ENCODE assay signal across 14 cellular contexts in genomic region chr7:44976746-44977196, GRCh38. TPM values are rescaled to one million over a fixed set of nuclear protein-coding genes. Genes with fewer than 3 reads are reported as not detected.
A peak's percentile ranks its signal among the peaks of the same experiment; 100 is the strongest.
DNase-seq lines count a peak whose midpoint lies in the region; ATAC-seq and TF ChIP-seq lines count a peak whose summit lies in the region.
"Had no signal": no experiment of that assay in that cellular context is flagged by ENCODE, and none has a peak within 500 bp of the region (broad histone marks: within the 10 kb centered on the region; RNA-seq: fewer than 3 reads in every experiment).

No MANE protein-coding gene starts in this region.

- POLR2A ChIA-PET in CD4-positive, alpha-beta memory T cell (lab: Charles Lee; ENCODE audit: partially characterized antibody), result interaction anchor here (1.7 to 21.9 kb wide), 7 partner anchors 12 to 135 kb away, joined by 7 to 551 read pairs (median 18); partner anchors contain the start of genes CCM2 and PURB
- POLR2A ChIA-PET in naive thymus-derived CD8-positive, alpha-beta T cell (lab: Charles Lee), result interaction anchor here (0.7 to 10.5 kb wide), 6 partner anchors 9 to 371 kb away, joined by 3 to 207 read pairs (median 14); partner anchors contain the start of genes CCM2 and TBRG4

- H3K27me3 ChIP-seq in CD4-positive, alpha-beta memory T cell (ENCODE audit: insufficient read depth, low read length), result no peaks in the 10 kb centered on the region
- H3K27me3 ChIP-seq: adrenal gland, esophagus muscularis mucosa had no signal

- TF ChIP-seq CTCF in GM12875 (IDR thresholded peaks at IDR 0.05; ENCODE audit: borderline replicate concordance, insufficient read depth, low read depth, low read length), result no peak

- H3K27ac ChIP-seq in CD4-positive, alpha-beta memory T cell (ENCODE audit: low read depth, low read length), result peak overlapping the region; percentile 85
- H3K27ac ChIP-seq: C4-2B had no signal

- H3K36me3 ChIP-seq in CD4-positive, alpha-beta memory T cell (ENCODE audit: insufficient read depth, low read length), result peaks cover 49% of the 10 kb centered on the region
- H3K36me3 ChIP-seq: adrenal gland had no signal

- intact Hi-C loops in CD4-positive, alpha-beta memory T cell (cut with micrococcal nuclease), result loop anchor here (1.0 kb wide), 1 partner anchor 10 kb away; no protein-coding TSS in a partner anchor

- peak overlapping the region; percentile 95 to 99 (median 98) for H3K4me3 Mint-ChIP-seq in CD4-positive, alpha-beta memory T cell
- H3K4me3 Mint-ChIP-seq in activated T-cell treated with anti-CD3 and anti-CD28 coated beads, Interleukin-2, amount 50 U/mL, for 72 hours, result peak overlapping the region; percentile 99 to 100
- peak overlapping the region; percentile 90 to 99 (median 94) for H3K4me3 Mint-ChIP-seq in naive thymus-derived CD8-positive, alpha-beta T cell
- H3K4me3 Mint-ChIP-seq: neural crest cell had no signal

- no peaks in the 10 kb centered on the region for H3K9me3 Mint-ChIP-seq in CD4-positive, alpha-beta memory T cell
- H3K9me3 Mint-ChIP-seq in activated T-cell treated with anti-CD3 and anti-CD28 coated beads, Interleukin-2, amount 50 U/mL, for 72 hours, result no peaks in the 10 kb centered on the region
- no peaks in the 10 kb centered on the region for H3K9me3 Mint-ChIP-seq in naive thymus-derived CD8-positive, alpha-beta T cell
- H3K9me3 Mint-ChIP-seq: neural crest cell had no signal

- peak overlapping the region; percentile 67 to 77 for H3K4me3 ChIP-seq in CD4-positive, alpha-beta memory T cell (ENCODE audit: low read length in 2 of 2)
- H3K4me3 ChIP-seq in GM12875 (ENCODE audit: low read depth, low read length), result peak overlapping the region; percentile 67
- H3K4me3 ChIP-seq: adrenal gland had no signal

- H3K27me3 Mint-ChIP-seq in CD4-positive, alpha-beta memory T cell, result no peaks in the 10 kb centered on the region
- no peaks in the 10 kb centered on the region for H3K27me3 Mint-ChIP-seq in activated T-cell treated with anti-CD3 and anti-CD28 coated beads, Interleukin-2, amount 50 U/mL, for 72 hours (ENCODE audit: low read depth)
- H3K27me3 Mint-ChIP-seq in naive thymus-derived CD8-positive, alpha-beta T cell, result no peaks in the 10 kb centered on the region

- H3K4me1 ChIP-seq in CD4-positive, alpha-beta memory T cell (ENCODE audit: insufficient read depth, low read length), result peaks cover 77% of the 10 kb centered on the region
- H3K4me1 ChIP-seq: adrenal gland had no signal

- H3K27ac Mint-ChIP-seq in CD4-positive, alpha-beta memory T cell, result peak overlapping the region; percentile 96 to 99 (median 98)
- peak overlapping the region; percentile 98 for H3K27ac Mint-ChIP-seq in activated T-cell treated with anti-CD3 and anti-CD28 coated beads, Interleukin-2, amount 50 U/mL, for 72 hours
- peak overlapping the region; percentile 57 to 98 (median 94) for H3K27ac Mint-ChIP-seq in naive thymus-derived CD8-positive, alpha-beta T cell

- peaks cover 13 to 72% of the 10 kb centered on the region in 2 donors for H3K36me3 Mint-ChIP-seq in CD4-positive, alpha-beta memory T cell
- H3K36me3 Mint-ChIP-seq in activated T-cell treated with anti-CD3 and anti-CD28 coated beads, Interleukin-2, amount 50 U/mL, for 72 hours (ENCODE audit: insufficient read depth in 2 of 2), result peaks cover 28 to 47% of the 10 kb centered on the region in 2 donors
- peaks cover 0 to 44% (median 0%) of the 10 kb centered on the region in 3 donors for H3K36me3 Mint-ChIP-seq in naive thymus-derived CD8-positive, alpha-beta T cell

- CTCF ChIA-PET in CD4-positive, alpha-beta memory T cell (lab: Charles Lee; ENCODE audit: partially characterized antibody), result interaction anchor here (0.6 to 10.6 kb wide), 5 partner anchors 25 to 158 kb away, joined by 3 to 239 read pairs (median 42); partner anchors contain the start of gene CCM2

- H3K4me1 Mint-ChIP-seq in CD4-positive, alpha-beta memory T cell, result peaks cover 32 to 92% (median 61%) of the 10 kb centered on the region in 4 donors
- peaks cover 74% of the 10 kb centered on the region for H3K4me1 Mint-ChIP-seq in activated T-cell treated with anti-CD3 and anti-CD28 coated beads, Interleukin-2, amount 50 U/mL, for 72 hours (ENCODE audit: low read depth)
- H3K4me1 Mint-ChIP-seq in naive thymus-derived CD8-positive, alpha-beta T cell, result peaks cover 24 to 84% (median 76%) of the 10 kb centered on the region in 4 donors

- no peaks in the 10 kb centered on the region for H3K9me3 ChIP-seq in CD4-positive, alpha-beta memory T cell (ENCODE audit: control insufficient read depth in 1 of 2, low read length in 2 of 2)
- H3K9me3 ChIP-seq: adrenal gland, esophagus muscularis mucosa had no signal

- DNase-seq in CD4-positive, alpha-beta memory T cell, result no peak
- peak in 1 of 2 donors; percentile 6 for DNase-seq in activated T-cell treated with anti-CD3 and anti-CD28 coated beads, Interleukin-2, amount 50 U/mL, for 72 hours
- peak in 1 of 10 donors; percentile 30 for DNase-seq in naive thymus-derived CD8-positive, alpha-beta T cell
- DNase-seq in stimulated activated CD4-positive, alpha-beta T cell treated with anti-CD3 and anti-CD28 coated beads, Interleukin-4, amount 100 ng/mL, for 1 hour, result no peak
- DNase-seq in NCI-H510A (lab: John Stamatoyannopoulos, UW) (no peak), NCI-H526 (lab: John Stamatoyannopoulos, UW) (no peak), D341Med (ENCODE audit: low spot score) (no peak)
- DNase-seq: adrenal gland, NCI-H2171 had no signal

- ATAC-seq in activated T-cell treated with anti-CD3 and anti-CD28 coated beads, Interleukin-2, amount 50 U/mL, for 72 hours (replicated peaks in 1 of 2), result no peak
- no peak for ATAC-seq in naive thymus-derived CD8-positive, alpha-beta T cell
- ATAC-seq: left lobe of liver had no signal

RNA-seq across cellular contexts. Expression of gene MYO1G, which starts 2.0 kb away (rescaled TPM):
- 10 to 100 TPM; 92.9 to 94.2 TPM for total RNA-seq in CD4-positive, alpha-beta memory T cell
- polyA plus RNA-seq in CD4-positive, alpha-beta memory T cell, result 100 to 1,000 TPM; 143 to 168 TPM
- 100 to 1,000 TPM; 595 to 606 TPM for total RNA-seq in activated T-cell treated with anti-CD3 and anti-CD28 coated beads, Interleukin-2, amount 50 U/mL, for 72 hours
- total RNA-seq in naive thymus-derived CD8-positive, alpha-beta T cell, result 10 to 100 TPM; 44.4 to 44.5 TPM
- 100 to 1,000 TPM in 1 of 3 donors, 10 to 100 TPM in 2; 60.0 to 106 (median 73.8) TPM for polyA plus RNA-seq in naive thymus-derived CD8-positive, alpha-beta T cell

RNA-seq across cellular contexts. Expression of gene CCM2, which starts 23.2 kb away (rescaled TPM):
- total RNA-seq in CD4-positive, alpha-beta memory T cell, result 100 to 1,000 TPM; 192 to 200 TPM
- 10 to 100 TPM; 82.1 to 91.9 TPM for polyA plus RNA-seq in CD4-positive, alpha-beta memory T cell
- 100 to 1,000 TPM in 1 of 2 donors, 10 to 100 TPM in 1; 94.2 to 109 TPM for total RNA-seq in activated T-cell treated with anti-CD3 and anti-CD28 coated beads, Interleukin-2, amount 50 U/mL, for 72 hours
- total RNA-seq in naive thymus-derived CD8-positive, alpha-beta T cell, result 100 to 1,000 TPM; 160 to 167 TPM
- 10 to 100 TPM; 49.9 to 81.7 (median 63.2) TPM for polyA plus RNA-seq in naive thymus-derived CD8-positive, alpha-beta T cell

Comparison
In these comparisons a context has a peak if more than half of its experiments do, and no peak if none do; other contexts are left out.
1. RNA of gene MYO1G, which starts 2.0 kb away (total RNA-seq): 595 to 606 TPM in activated T-cell treated with anti-CD3 and anti-CD28 coated beads, Interleukin-2, amount 50 U/mL, for 72 hours; 92.9 to 94.2 TPM in CD4-positive, alpha-beta memory T cell and 44.4 to 44.5 TPM in naive thymus-derived CD8-positive, alpha-beta T cell; every median in the first group is over 4 times any median in the second.
2. Peak in every context shown above with its lines, with median percentiles within 50 percentile points of each other: H3K27ac Mint-ChIP-seq and H3K4me3 Mint-ChIP-seq.